In genomic region chr14:104750658-104751057, GRCh38 we compare ENCODE assay signal across 14 cellular contexts. TPM values are rescaled to one million over a fixed set of nuclear protein-coding genes. Genes with fewer than 3 reads are reported as not detected.
A peak's percentile ranks its signal among the peaks of the same experiment; 100 is the strongest.
DNase-seq lines count a peak whose midpoint lies in the region; ATAC-seq and TF ChIP-seq lines count a peak whose summit lies in the region.
"Had no signal": no experiment of that assay in that cellular context is flagged by ENCODE, and none has a peak within 500 bp of the region (broad histone marks: within the 10 kb centered on the region; RNA-seq: fewer than 3 reads in every experiment).

No MANE protein-coding gene starts in this region.

- no peak for DNase-seq in activated CD4-positive, alpha-beta T cell treated with anti-CD3 and anti-CD28 coated beads, Interleukin-2, amount 10 ng/mL, durations not matched to agents 24 days and 14 days
- no peak for DNase-seq in activated CD4-positive, alpha-beta T cell treated with anti-CD3 and anti-CD28 coated beads for 1 hour
- DNase-seq in NAMALWA (ENCODE audit: low spot score) (peak; percentile 55), neural progenitor cell (ENCODE audit: low spot score) (no peak), NCI-H2081 (lab: John Stamatoyannopoulos, UW) (no peak), cerebellar cortex (ENCODE audit: low spot score) (no peak), DMS79 (lab: John Stamatoyannopoulos, UW) (no peak)
- DNase-seq in activated naive CD8-positive, alpha-beta T cell treated with anti-CD3 and anti-CD28 coated beads, Interleukin-2, amount 50 U/mL, for 24 hours: peak; percentile 27
- DNase-seq: ACHN, head of caudate nucleus, left ventricle myocardium inferior, NCI-H187, NCI-H774, Right ventricle myocardium superior had no signal

- no peaks in the 10 kb centered on the region for H3K36me3 ChIP-seq in neural progenitor cell

- ATAC-seq in activated naive CD8-positive, alpha-beta T cell treated with anti-CD3 and anti-CD28 coated beads, Interleukin-2, amount 50 U/mL, for 24 hours: no peak

- peaks cover 7% of the 10 kb centered on the region for H3K36me3 Mint-ChIP-seq in activated CD4-positive, alpha-beta T cell treated with anti-CD3 and anti-CD28 coated beads, Interleukin-2, amount 10 ng/mL, durations not matched to agents 24 days and 14 days (ENCODE audit: low read depth)
- H3K36me3 Mint-ChIP-seq in activated naive CD8-positive, alpha-beta T cell treated with anti-CD3 and anti-CD28 coated beads, Interleukin-2, amount 50 U/mL, for 24 hours (ENCODE audit: low read depth): peaks cover 5% of the 10 kb centered on the region
- H3K36me3 Mint-ChIP-seq in neural progenitor cell: peaks cover 4% of the 10 kb centered on the region

- H3K27ac ChIP-seq in neural progenitor cell: no peak overlapping the region
- H3K27ac ChIP-seq: left ventricle myocardium inferior had no signal

- intact Hi-C loops in activated CD4-positive, alpha-beta T cell treated with anti-CD3 and anti-CD28 coated beads, Interleukin-2, amount 10 ng/mL, durations not matched to agents 24 days and 14 days (cut with micrococcal nuclease): loop anchor here (5.0 kb wide), 1 partner anchor 647 kb away; the partner anchor contains the start of gene TEX22

- H4K20me1 ChIP-seq in neural progenitor cell (ENCODE audit: low read depth): peaks cover 26% of the 10 kb centered on the region

- H3K4me3 Mint-ChIP-seq in activated CD4-positive, alpha-beta T cell treated with anti-CD3 and anti-CD28 coated beads, Interleukin-2, amount 10 ng/mL, durations not matched to agents 24 days and 14 days: peak overlapping the region; percentile 39
- no peak overlapping the region for H3K4me3 Mint-ChIP-seq in activated naive CD8-positive, alpha-beta T cell treated with anti-CD3 and anti-CD28 coated beads, Interleukin-2, amount 50 U/mL, for 24 hours
- H3K4me3 Mint-ChIP-seq in neural progenitor cell: peak overlapping the region; percentile 52

- peaks cover 21% of the 10 kb centered on the region for H3F3A ChIP-seq in neural progenitor cell (ENCODE audit: low read depth)

- H3K4me1 ChIP-seq in neural progenitor cell: peaks cover 15% of the 10 kb centered on the region

- H2AFZ ChIP-seq in neural progenitor cell (replicated peaks): no peak overlapping the region

- no peaks in the 10 kb centered on the region for H3K9me3 Mint-ChIP-seq in activated CD4-positive, alpha-beta T cell treated with anti-CD3 and anti-CD28 coated beads, Interleukin-2, amount 10 ng/mL, durations not matched to agents 24 days and 14 days
- H3K9me3 Mint-ChIP-seq in activated naive CD8-positive, alpha-beta T cell treated with anti-CD3 and anti-CD28 coated beads, Interleukin-2, amount 50 U/mL, for 24 hours: no peaks in the 10 kb centered on the region
- peaks cover 9% of the 10 kb centered on the region for H3K9me3 Mint-ChIP-seq in neural progenitor cell

- TF ChIP-seq CTCF in neural progenitor cell (IDR thresholded peaks at IDR 0.05): no peak

- H3K9ac ChIP-seq in neural progenitor cell: no peak overlapping the region

- peaks cover 27% of the 10 kb centered on the region for H3K79me2 ChIP-seq in neural progenitor cell (ENCODE audit: low read depth)

- no peaks in the 10 kb centered on the region for H3K9me3 ChIP-seq in neural progenitor cell (ENCODE audit: low read depth)
- H3K9me3 ChIP-seq: left ventricle myocardium inferior had no signal

- H3K27ac Mint-ChIP-seq in activated CD4-positive, alpha-beta T cell treated with anti-CD3 and anti-CD28 coated beads, Interleukin-2, amount 10 ng/mL, durations not matched to agents 24 days and 14 days: peak overlapping the region; percentile 37
- H3K27ac Mint-ChIP-seq in activated naive CD8-positive, alpha-beta T cell treated with anti-CD3 and anti-CD28 coated beads, Interleukin-2, amount 50 U/mL, for 24 hours: no peak overlapping the region
- H3K27ac Mint-ChIP-seq in neural progenitor cell: no peak overlapping the region

- no peak overlapping the region for H3K4me2 ChIP-seq in neural progenitor cell

- peaks cover 24% of the 10 kb centered on the region for H3K4me1 Mint-ChIP-seq in activated CD4-positive, alpha-beta T cell treated with anti-CD3 and anti-CD28 coated beads, Interleukin-2, amount 10 ng/mL, durations not matched to agents 24 days and 14 days
- peaks cover 31% of the 10 kb centered on the region for H3K4me1 Mint-ChIP-seq in activated naive CD8-positive, alpha-beta T cell treated with anti-CD3 and anti-CD28 coated beads, Interleukin-2, amount 50 U/mL, for 24 hours
- peaks cover 43% of the 10 kb centered on the region for H3K4me1 Mint-ChIP-seq in neural progenitor cell

- no peaks in the 10 kb centered on the region for H3K27me3 ChIP-seq in neural progenitor cell

- no peak overlapping the region for H3K4me3 ChIP-seq in neural progenitor cell
- H3K4me3 ChIP-seq: left ventricle myocardium inferior had no signal

- peaks cover 1% of the 10 kb centered on the region for H3K27me3 Mint-ChIP-seq in activated CD4-positive, alpha-beta T cell treated with anti-CD3 and anti-CD28 coated beads, Interleukin-2, amount 10 ng/mL, durations not matched to agents 24 days and 14 days
- no peaks in the 10 kb centered on the region for H3K27me3 Mint-ChIP-seq in activated naive CD8-positive, alpha-beta T cell treated with anti-CD3 and anti-CD28 coated beads, Interleukin-2, amount 50 U/mL, for 24 hours
- peaks cover 8% of the 10 kb centered on the region for H3K27me3 Mint-ChIP-seq in neural progenitor cell (ENCODE audit: insufficient read depth, low read depth)

RNA-seq across cellular contexts. Expression of gene SIVA1, which starts 2.3 kb away (rescaled TPM):
- total RNA-seq in activated CD4-positive, alpha-beta T cell treated with anti-CD3 and anti-CD28 coated beads, Interleukin-2, amount 10 ng/mL, durations not matched to agents 24 days and 14 days: 117 and 123 TPM in 2 replicates
- total RNA-seq in neural progenitor cell (ENCODE audit: low replicate concordance): 139 and 231 TPM in 2 replicates

RNA-seq across cellular contexts. Expression of gene ADSS1, which starts 26.6 kb away (rescaled TPM):
- 0.96 and 1.4 TPM in 2 replicates for total RNA-seq in activated CD4-positive, alpha-beta T cell treated with anti-CD3 and anti-CD28 coated beads, Interleukin-2, amount 10 ng/mL, durations not matched to agents 24 days and 14 days
- 25.3 and 26.4 TPM in 2 replicates for total RNA-seq in neural progenitor cell (ENCODE audit: low replicate concordance)

RNA-seq across cellular contexts. Expression of gene AKT1, which starts 44.9 kb away (rescaled TPM):
- 133 and 143 TPM in 2 replicates for total RNA-seq in activated CD4-positive, alpha-beta T cell treated with anti-CD3 and anti-CD28 coated beads, Interleukin-2, amount 10 ng/mL, durations not matched to agents 24 days and 14 days
- total RNA-seq in neural progenitor cell (ENCODE audit: low replicate concordance): 67.2 and 92.4 TPM in 2 replicates

RNA-seq across cellular contexts. Expression of gene ZBTB42, which starts 50.2 kb away (rescaled TPM):
- 4.9 and 5.5 TPM in 2 replicates for total RNA-seq in activated CD4-positive, alpha-beta T cell treated with anti-CD3 and anti-CD28 coated beads, Interleukin-2, amount 10 ng/mL, durations not matched to agents 24 days and 14 days
- 0.41 and 1.1 TPM in 2 replicates for total RNA-seq in neural progenitor cell (ENCODE audit: low replicate concordance)

Comparison
In these comparisons a context has a peak if more than half of its experiments do, and no peak if none do; other contexts are left out.
1. DNase-seq: peak in NAMALWA (single experiment) and activated naive CD8-positive, alpha-beta T cell treated with anti-CD3 and anti-CD28 coated beads, Interleukin-2, amount 50 U/mL, for 24 hours (single experiment); none in activated CD4-positive, alpha-beta T cell treated with anti-CD3 and anti-CD28 coated beads, Interleukin-2, amount 10 ng/mL, durations not matched to agents 24 days and 14 days (single experiment), activated CD4-positive, alpha-beta T cell treated with anti-CD3 and anti-CD28 coated beads for 1 hour (single experiment), neural progenitor cell (single experiment), NCI-H2081 (0 of 2), cerebellar cortex (single experiment) and DMS79 (single experiment).
2. RNA of gene ADSS1, which starts 26.6 kb away (total RNA-seq): 25.3 to 26.4 TPM in neural progenitor cell; 0.96 to 1.4 TPM in activated CD4-positive, alpha-beta T cell treated with anti-CD3 and anti-CD28 coated beads, Interleukin-2, amount 10 ng/mL, durations not matched to agents 24 days and 14 days; every median in the first group is over 10 times any median in the second.